ENCODE assay signal across 9 cellular contexts in genomic region chr17:17848311-17848710, GRCh38. TPM values are rescaled to one million over a fixed set of nuclear protein-coding genes. Genes with fewer than 3 reads are reported as not detected.
DNase-seq lines count a peak whose midpoint lies in the region; ATAC-seq, FAIRE-seq and TF ChIP-seq lines count a peak whose summit lies in the region.
"Had no signal": no experiment of that assay in that cellular context is flagged by ENCODE, and none has a peak within 500 bp of the region (broad histone marks: within the 10 kb centered on the region; RNA-seq: fewer than 3 reads in every experiment).

No MANE protein-coding gene starts in this region.

- no peaks in the 10 kb centered on the region for H3K27me3 ChIP-seq in endodermal cell (ENCODE audit: control insufficient read depth, insufficient read depth, low read length, poor library complexity, severe bottlenecking)

- no peak for DNase-seq in T-helper 1 cell
- no peak for DNase-seq in RWPE1 (ENCODE audit: low spot score)
- DNase-seq in endodermal cell: peak; percentile 42
- DNase-seq in mesothelial cell of epicardium (ENCODE audit: low spot score in 2 of 2, unreplicated experiment in 2 of 2): no peak
- DNase-seq in kidney: no peak
- DNase-seq: DMS53 had no signal

- H3K4me1 Mint-ChIP-seq in T-helper 1 cell treated with Interleukin-12 subunit alpha and Interleukin-12 subunit beta and Interleukin-4 antibody, amounts not matched to agents 30 μg/mL and 1 μg/mL, for 36 hours (ENCODE audit: low read depth): peaks cover 52% of the 10 kb centered on the region
- H3K4me1 Mint-ChIP-seq in endodermal cell (peaks cover 17% of the 10 kb centered on the region), mesothelial cell of epicardium (peaks cover 23% of the 10 kb centered on the region)
- peaks cover 31% of the 10 kb centered on the region for H3K4me1 Mint-ChIP-seq in stimulated activated memory B cell treated with anti-CD40 and anti-IgM and Interleukin-4, amounts not matched to agents 10 μg/mL and 1 μg/mL and 100 μg/mL, for 72 hours

- H3K27ac Mint-ChIP-seq in T-helper 1 cell treated with Interleukin-12 subunit alpha and Interleukin-12 subunit beta and Interleukin-4 antibody, amounts not matched to agents 30 μg/mL and 1 μg/mL, for 36 hours: peak overlapping the region; percentile 72
- no peak overlapping the region for H3K27ac Mint-ChIP-seq in endodermal cell
- peak overlapping the region; percentile 71 for H3K27ac Mint-ChIP-seq in stimulated activated memory B cell treated with anti-CD40 and anti-IgM and Interleukin-4, amounts not matched to agents 10 μg/mL and 1 μg/mL and 100 μg/mL, for 72 hours
- H3K27ac Mint-ChIP-seq in mesothelial cell of epicardium: no peak overlapping the region

- intact Hi-C loops in kidney (cut with DNase I): no loop called here

- FAIRE-seq in kidney (lab: Jason Lieb, UNC): no peak

- H3K4me1 ChIP-seq in endodermal cell (ENCODE audit: control insufficient read depth, insufficient read depth, low read length) (no peaks in the 10 kb centered on the region), kidney (ENCODE audit: control insufficient read depth in 1 of 2, insufficient read depth in 1 of 2, low read depth in 1 of 2, low read length in 2 of 2) (peaks cover 9 to 16% of the 10 kb centered on the region in 2 donors)

- no peaks in the 10 kb centered on the region for H3K9me3 Mint-ChIP-seq in T-helper 1 cell treated with Interleukin-12 subunit alpha and Interleukin-12 subunit beta and Interleukin-4 antibody, amounts not matched to agents 30 μg/mL and 1 μg/mL, for 36 hours
- H3K9me3 Mint-ChIP-seq in endodermal cell (no peaks in the 10 kb centered on the region), mesothelial cell of epicardium (no peaks in the 10 kb centered on the region)
- no peaks in the 10 kb centered on the region for H3K9me3 Mint-ChIP-seq in stimulated activated memory B cell treated with anti-CD40 and anti-IgM and Interleukin-4, amounts not matched to agents 10 μg/mL and 1 μg/mL and 100 μg/mL, for 72 hours

- no peaks in the 10 kb centered on the region for H3K27me3 Mint-ChIP-seq in T-helper 1 cell treated with Interleukin-12 subunit alpha and Interleukin-12 subunit beta and Interleukin-4 antibody, amounts not matched to agents 30 μg/mL and 1 μg/mL, for 36 hours (ENCODE audit: low read depth)
- H3K27me3 Mint-ChIP-seq in endodermal cell (ENCODE audit: insufficient read depth): peaks cover 2% of the 10 kb centered on the region
- H3K27me3 Mint-ChIP-seq in stimulated activated memory B cell treated with anti-CD40 and anti-IgM and Interleukin-4, amounts not matched to agents 10 μg/mL and 1 μg/mL and 100 μg/mL, for 72 hours: no peaks in the 10 kb centered on the region
- no peaks in the 10 kb centered on the region for H3K27me3 Mint-ChIP-seq in mesothelial cell of epicardium (ENCODE audit: low read depth)

- H3K9me3 ChIP-seq in endodermal cell (ENCODE audit: control insufficient read depth, low read length): no peaks in the 10 kb centered on the region
- H3K9me3 ChIP-seq in kidney (ENCODE audit: control insufficient read depth in 1 of 2, low read length in 2 of 2): no peaks in the 10 kb centered on the region

- CTCF ChIA-PET in RWPE1 (lab: Yijun Ruan, JAX): interaction anchor here (1.6 kb wide), 1 partner anchor 12 kb away, joined by 5 read pairs; no protein-coding TSS in a partner anchor

- H3K4me3 ChIP-seq in endodermal cell (ENCODE audit: low read length): no peak overlapping the region
- H3K4me3 ChIP-seq in kidney (ENCODE audit: low read length in 2 of 2): no peak overlapping the region

- POLR2A ChIA-PET in RWPE1 (lab: Yijun Ruan, JAX; ENCODE audit: low non-redundant PET): interaction anchor here (0.7 kb wide), 1 partner anchor 10 kb away, joined by 3 read pairs; no protein-coding TSS in a partner anchor

- H3K36me3 ChIP-seq in endodermal cell (ENCODE audit: control insufficient read depth, insufficient read depth, low read length) (no peaks in the 10 kb centered on the region), kidney (ENCODE audit: control insufficient read depth in 1 of 2, insufficient read depth in 2 of 2, low read length in 2 of 2) (peaks cover 0 to 2% of the 10 kb centered on the region in 2 donors)

- no peak for ATAC-seq in stimulated activated memory B cell treated with anti-CD40 and anti-IgM and Interleukin-4, amounts not matched to agents 10 μg/mL and 1 μg/mL and 100 μg/mL, for 72 hours
- ATAC-seq in HG02678 (IDR thresholded peaks at IDR 0.05; ENCODE audit: unreplicated experiment): no peak

- TF ChIP-seq CTCF in RWPE1 (conservative IDR thresholded peaks at IDR 0.05; ENCODE audit: low read depth) (no peak), endodermal cell (conservative IDR thresholded peaks at IDR 0.05) (no peak), mesothelial cell of epicardium (IDR thresholded peaks at IDR 0.05; ENCODE audit: unreplicated experiment) (no peak), kidney (IDR thresholded peaks at IDR 0.05; ENCODE audit: borderline replicate concordance, extremely low read depth, insufficient read depth) (no peak)

- H3K4me3 Mint-ChIP-seq in T-helper 1 cell treated with Interleukin-12 subunit alpha and Interleukin-12 subunit beta and Interleukin-4 antibody, amounts not matched to agents 30 μg/mL and 1 μg/mL, for 36 hours: no peak overlapping the region
- H3K4me3 Mint-ChIP-seq in endodermal cell (no peak overlapping the region), mesothelial cell of epicardium (no peak overlapping the region)
- H3K4me3 Mint-ChIP-seq in stimulated activated memory B cell treated with anti-CD40 and anti-IgM and Interleukin-4, amounts not matched to agents 10 μg/mL and 1 μg/mL and 100 μg/mL, for 72 hours: no peak overlapping the region

- WGBS in endodermal cell (ENCODE audit: insufficient coverage in 1 of 2, insufficient read length in 1 of 2), 2 experiments: 90 to 91% methylated on average over 6 to 8 of the region's 8 CpGs

- H3K9ac ChIP-seq in endodermal cell (ENCODE audit: extremely low read depth, low read length, poor library complexity, severe bottlenecking) (no peak overlapping the region), kidney (ENCODE audit: low read length in 2 of 2) (no peak overlapping the region)

- peak overlapping the region; percentile 100 for H3K27ac ChIP-seq in RWPE1
- H3K27ac ChIP-seq in endodermal cell (ENCODE audit: low read depth, low read length): no peak overlapping the region
- no peak overlapping the region for H3K27ac ChIP-seq in kidney (ENCODE audit: low read depth in 2 of 2, low read length in 2 of 2)

- peaks cover 4% of the 10 kb centered on the region for H3K36me3 Mint-ChIP-seq in T-helper 1 cell treated with Interleukin-12 subunit alpha and Interleukin-12 subunit beta and Interleukin-4 antibody, amounts not matched to agents 30 μg/mL and 1 μg/mL, for 36 hours (ENCODE audit: low read depth)
- H3K36me3 Mint-ChIP-seq in endodermal cell (ENCODE audit: low read depth) (no peaks in the 10 kb centered on the region), mesothelial cell of epicardium (peaks cover 7% of the 10 kb centered on the region)
- no peaks in the 10 kb centered on the region for H3K36me3 Mint-ChIP-seq in stimulated activated memory B cell treated with anti-CD40 and anti-IgM and Interleukin-4, amounts not matched to agents 10 μg/mL and 1 μg/mL and 100 μg/mL, for 72 hours

RNA-seq across cellular contexts. Expression of gene SREBF1, which starts 11.5 kb away (rescaled TPM):
- total RNA-seq in endodermal cell: 10 to 100 TPM; 39.0 to 58.2 TPM
- 69.1 TPM for polyA plus RNA-seq in endodermal cell (2013, experiment 1 of 2)
- polyA plus RNA-seq in endodermal cell (2013, experiment 2 of 2): 66.7 TPM
- total RNA-seq in mesothelial cell of epicardium: 179 to 187 TPM (median 181 TPM) in 3 replicates
- 48.3 TPM for total RNA-seq in kidney
- 37.6 TPM for polyA plus RNA-seq in kidney (ENCODE audit: insufficient read depth, low read depth, low replicate concordance)

Comparison
In these comparisons a context has a peak if more than half of its experiments do, and no peak if none do; other contexts are left out.
1. H3K27ac Mint-ChIP-seq: peak in T-helper 1 cell treated with Interleukin-12 subunit alpha and Interleukin-12 subunit beta and Interleukin-4 antibody, amounts not matched to agents 30 μg/mL and 1 μg/mL, for 36 hours (single experiment) and stimulated activated memory B cell treated with anti-CD40 and anti-IgM and Interleukin-4, amounts not matched to agents 10 μg/mL and 1 μg/mL and 100 μg/mL, for 72 hours (single experiment); none in endodermal cell (single experiment) and mesothelial cell of epicardium (single experiment).